ENCODE assay signal across 23 cellular contexts in genomic region chr2:22995576-22995975, GRCh38.
"Had no signal": no experiment of that assay in that cellular context is flagged by ENCODE, and none has a peak within 500 bp of the region (broad histone marks: within the 10 kb centered on the region; RNA-seq: fewer than 3 reads in every experiment).

No MANE protein-coding gene starts in this region.

- ATAC-seq: activated T-helper 17 cell treated with anti-CD3 and anti-CD28 coated beads, Interleukin-2, amount 50 U/mL, for 72 hours; T-cell had no signal

- H3K36me3 Mint-ChIP-seq: activated CD4-positive, alpha-beta memory T cell treated with anti-CD3 and anti-CD28 coated beads for 36 hours; activated naive CD8-positive, alpha-beta T cell; T-cell had no signal

- H3K36me3 ChIP-seq: brain microvascular endothelial cell, cardiac muscle cell had no signal

- H3K9me3 Mint-ChIP-seq: activated CD4-positive, alpha-beta memory T cell treated with anti-CD3 and anti-CD28 coated beads for 36 hours; activated CD4-positive, alpha-beta T cell treated with anti-CD3 and anti-CD28 coated beads, Interleukin-2, amount 10 ng/mL, durations not matched to agents 7 days and 5 days; activated naive CD4-positive, alpha-beta T cell treated with anti-CD3 and anti-CD28 coated beads for 36 hours; activated T-helper 17 cell treated with anti-CD3 and anti-CD28 coated beads, Interleukin-2, amount 50 U/mL, for 72 hours; T-cell had no signal

- H3K4me3 Mint-ChIP-seq: activated CD4-positive, alpha-beta memory T cell treated with anti-CD3 and anti-CD28 coated beads for 36 hours; activated CD4-positive, alpha-beta T cell treated with anti-CD3 and anti-CD28 coated beads, Interleukin-2, amount 10 ng/mL, durations not matched to agents 7 days and 5 days; activated naive CD4-positive, alpha-beta T cell treated with anti-CD3 and anti-CD28 coated beads for 36 hours; activated naive CD8-positive, alpha-beta T cell; activated T-helper 17 cell treated with anti-CD3 and anti-CD28 coated beads, Interleukin-2, amount 50 U/mL, for 72 hours; T-cell had no signal

- H3K27me3 Mint-ChIP-seq: activated CD4-positive, alpha-beta memory T cell treated with anti-CD3 and anti-CD28 coated beads for 36 hours; activated CD4-positive, alpha-beta T cell treated with anti-CD3 and anti-CD28 coated beads, Interleukin-2, amount 10 ng/mL, durations not matched to agents 7 days and 5 days; T-cell had no signal

- DNase-seq: activated CD4-positive, alpha-beta memory T cell treated with anti-CD3 and anti-CD28 coated beads for 36 hours; activated CD4-positive, alpha-beta T cell treated with anti-CD3 and anti-CD28 coated beads, Interleukin-2, amount 10 ng/mL, durations not matched to agents 7 days and 5 days; activated CD4-positive, CD25-positive, alpha-beta regulatory T cell; activated CD8-positive, alpha-beta memory T cell treated with anti-CD3 and anti-CD28 coated beads for 24 hours; activated gamma-delta T cell; activated naive CD4-positive, alpha-beta T cell treated with anti-CD3 and anti-CD28 coated beads for 36 hours; activated T-cell treated with anti-CD3 and anti-CD28 coated beads, Interleukin-2, amount 50 U/mL, for 48 hours; brain microvascular endothelial cell; MM.1S; NCI-H1105; NCI-H1436; NCI-H187 treated with DMSO at 0.1 percent for 48 hours; NCI-H2081 treated with DMSO at 0.1 percent for 48 hours; NCI-H446 treated with DMSO at 0.1 percent for 48 hours; NCI-H526 treated with DMSO at 0.1 percent for 48 hours; SIG-M5; T-cell; T-helper 2 cell; T1000 had no signal

- H3K27ac Mint-ChIP-seq: activated CD4-positive, alpha-beta memory T cell treated with anti-CD3 and anti-CD28 coated beads for 36 hours; activated CD4-positive, alpha-beta T cell treated with anti-CD3 and anti-CD28 coated beads, Interleukin-2, amount 10 ng/mL, durations not matched to agents 7 days and 5 days; activated naive CD4-positive, alpha-beta T cell treated with anti-CD3 and anti-CD28 coated beads for 36 hours; activated naive CD8-positive, alpha-beta T cell; activated T-helper 17 cell treated with anti-CD3 and anti-CD28 coated beads, Interleukin-2, amount 50 U/mL, for 72 hours; T-cell had no signal

- H3K4me3 ChIP-seq: cardiac muscle cell, SK-N-MC had no signal

- H3K27ac ChIP-seq: brain microvascular endothelial cell, cardiac muscle cell, SK-N-MC had no signal

- H3K4me1 Mint-ChIP-seq: activated CD4-positive, alpha-beta T cell treated with anti-CD3 and anti-CD28 coated beads, Interleukin-2, amount 10 ng/mL, durations not matched to agents 7 days and 5 days; activated T-helper 17 cell treated with anti-CD3 and anti-CD28 coated beads, Interleukin-2, amount 50 U/mL, for 72 hours; T-cell had no signal

- H3K27me3 ChIP-seq: brain microvascular endothelial cell, cardiac muscle cell had no signal
